In genomic region chr13:24802074-24802473, GRCh38 we compare ENCODE assay signal across 1 cellular context.
TF ChIP-seq lines count a peak whose summit lies in the region.

No MANE protein-coding gene starts in this region.

TF ChIP-seq in SK-N-SH, 30 proteins besides CTCF, POLR2A, EP300 and RAD21 (continued from another document):
- no peak for TF ChIP-seq FOSL2 (IDR thresholded peaks at IDR 0.05; ENCODE audit: borderline replicate concordance, low read depth)
- no peak for TF ChIP-seq JUND (IDR thresholded peaks at IDR 0.05)
- TF ChIP-seq SMC3 (IDR thresholded peaks at IDR 0.05; ENCODE audit: low read depth, low read length) = no peak
- no peak for TF ChIP-seq YY1 (IDR thresholded peaks at IDR 0.05; ENCODE audit: low read depth)
- TF ChIP-seq EZH2phosphoT487 (IDR thresholded peaks at IDR 0.05; ENCODE audit: borderline replicate concordance, low read depth) = no peak
- TF ChIP-seq RXRA (IDR thresholded peaks at IDR 0.05; ENCODE audit: borderline replicate concordance, low read depth) = no peak
